Comparison of ENCODE assay signal across 23 cellular contexts in the genomic region with DNA sequence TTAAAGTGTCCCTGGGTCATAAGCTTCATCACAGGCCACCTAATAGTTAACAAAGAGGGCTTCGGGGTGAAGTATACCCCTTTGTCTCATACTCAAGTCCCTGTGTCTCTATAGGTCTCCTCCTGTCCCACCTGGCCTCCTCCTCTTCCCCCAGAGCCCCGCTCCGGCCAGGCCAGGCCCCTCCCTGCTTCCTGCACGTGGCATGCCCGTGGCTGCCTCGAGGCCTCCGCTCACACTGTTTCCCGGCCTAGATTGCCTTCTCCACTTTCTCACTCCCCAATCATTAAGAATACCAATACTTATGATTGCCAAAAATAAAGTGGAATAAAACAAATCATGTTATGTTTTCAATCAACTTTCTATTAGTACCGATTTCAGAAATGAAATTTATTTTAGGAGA. TPM values are rescaled to one million over a fixed set of nuclear protein-coding genes. Genes with fewer than 3 reads are reported as not detected.
DNase-seq lines count a peak whose midpoint lies in the region; ATAC-seq, FAIRE-seq and TF ChIP-seq lines count a peak whose summit lies in the region.
"Had no signal": no experiment of that assay in that cellular context is flagged by ENCODE, and none has a peak within 500 bp of the region (broad histone marks: within the 10 kb centered on the region; RNA-seq: fewer than 3 reads in every experiment).

No MANE protein-coding gene starts in this region.

- BruUV-seq in K562 (replicated peaks; lab: Mats Ljungman, UMichigan), result no TSS peak

- POLR2A ChIA-PET in K562 (lab: Yijun Ruan, JAX), result interaction anchor here (0.9 kb wide), 1 partner anchor 10 kb away, joined by 3 read pairs; no protein-coding TSS in a partner anchor
- POLR2A ChIA-PET in H1 (lab: Charles Lee; ENCODE audit: partially characterized antibody), result no interaction called here

- H3K27me3 Mint-ChIP-seq in activated naive CD8-positive, alpha-beta T cell treated with anti-CD3 and anti-CD28 coated beads for 36 hours, result no peaks in the 10 kb centered on the region

- no peak overlapping the region for H3K4ac ChIP-seq in H1 (replicated peaks; ENCODE audit: insufficient read length, low read depth, low read length)

- no peak overlapping the region for H3K9ac ChIP-seq in K562 (ENCODE audit: insufficient read depth in 1 of 2, low read depth in 2 of 2, low read length in 2 of 2)
- H3K9ac ChIP-seq in H1 (replicated peaks in 1 of 4; ENCODE audit: extremely low read depth in 1 of 4, low read depth in 3 of 4, low read length in 3 of 4), result no peak overlapping the region

- WGBS in K562 (ENCODE audit: insufficient coverage, low coverage, missing lambda C conversion rate), result 14% methylated on average over 9 of the region's 9 CpGs
- WGBS in H1 (ENCODE audit: extremely low coverage in 1 of 2, insufficient coverage in 1 of 2, insufficient read length in 1 of 2, insufficient replicate concordance in 2 of 2, low coverage in 1 of 2, low lambda C conversion rate in 2 of 2, missing lambda C conversion rate in 1 of 2), 2 experiments, result 98% methylated on average over 9 of the region's 9 CpGs; no CpG with 5 or more reads in 1 of the 2 experiments
- WGBS in sigmoid colon, 2 donors, result 92 to 94% methylated on average over 9 of the region's 9 CpGs

- CTCF ChIA-PET in K562 (lab: Yijun Ruan, JAX; ENCODE audit: low intra/inter-chr PET ratio), result no interaction called here
- CTCF ChIA-PET in H1 (lab: Charles Lee; ENCODE audit: partially characterized antibody), result interaction anchor here (0.9 to 2.7 kb wide), 3 partner anchors 11 to 105 kb away, joined by 3 to 16 read pairs (median 3); no protein-coding TSS in a partner anchor

- DNase-seq in K562 (ENCODE audit: extremely low read depth in 1 of 4, low spot score in 3 of 4), result no peak
- DNase-seq in H1 (ENCODE audit: low read depth in 1 of 2, low spot score in 2 of 2), result no peak
- DNase-seq in sigmoid colon, result peak; percentile 17
- DNase-seq in activated naive CD8-positive, alpha-beta T cell treated with anti-CD3 and anti-CD28 coated beads for 36 hours, result no peak
- no peak for DNase-seq in NCI-H2029 (lab: John Stamatoyannopoulos, UW)
- DNase-seq: C1 segment of cervical spinal cord; Calu3; CD4-positive, alpha-beta memory T cell; COR-L47; DMS53; DMS79 treated with DMSO at 0.1 percent for 48 hours; GF-D8; HFFc6 had no signal

- ATAC-seq in K562, result no peak
- ATAC-seq: GM23338 had no signal

- peaks cover 17% of the 10 kb centered on the region for H3K4me1 Mint-ChIP-seq in activated naive CD8-positive, alpha-beta T cell treated with anti-CD3 and anti-CD28 coated beads for 36 hours

- H2BK120ac ChIP-seq in H1 (replicated peaks; ENCODE audit: low read depth, low read length), result no peak overlapping the region

- H3K36me3 ChIP-seq in K562 (ENCODE audit: control insufficient read depth, insufficient read depth, low read length) (no peaks in the 10 kb centered on the region), H1 (ENCODE audit: control insufficient read depth in 2 of 4, insufficient read depth in 4 of 4, low read length in 3 of 4) (no peaks in the 10 kb centered on the region), sigmoid colon (peaks cover 0 to 48% (median 0%) of the 10 kb centered on the region in 4 donors)
- H3K36me3 ChIP-seq: HAP-1 had no signal

- no peak overlapping the region for H3K14ac ChIP-seq in H1 (ENCODE audit: insufficient read length)

- no peaks in the 10 kb centered on the region for H3K79me2 ChIP-seq in K562 (ENCODE audit: control insufficient read depth, insufficient read depth, low read length)
- no peaks in the 10 kb centered on the region for H3K79me2 ChIP-seq in H1 (ENCODE audit: control insufficient read depth in 1 of 2, insufficient read depth in 2 of 2, low read length in 2 of 2)

- intact Hi-C loops in K562 (cut with micrococcal nuclease) (no loop called here), sigmoid colon (cut with DNase I) (no loop called here)

- H2BK5ac ChIP-seq in H1 (ENCODE audit: low read depth, low read length), result no peak overlapping the region

- TF ChIP-seq CTCF in K562 (IDR thresholded peaks at IDR 0.05 in 2 of 3, conservative IDR thresholded peaks at IDR 0.05 in 1 of 3; ENCODE audit: insufficient read depth in 2 of 3, low read depth in 1 of 3, low read length in 3 of 3) (no peak), H1 (IDR thresholded peaks at IDR 0.05; ENCODE audit: control extremely low read depth in 1 of 3, insufficient read depth in 1 of 3, low read depth in 1 of 3, low read length in 3 of 3) (no peak), sigmoid colon (IDR thresholded peaks at IDR 0.05) (no peak)

- H2AFZ ChIP-seq in K562 (ENCODE audit: low read depth, low read length), result no peak overlapping the region
- no peak overlapping the region for H2AFZ ChIP-seq in H1 (ENCODE audit: low read length)
- H2AFZ ChIP-seq: GM23338 had no signal

- TF ChIP-seq RAD21 in K562 (CRISPR knock-in tag; conservative IDR thresholded peaks at IDR 0.05 in 1 of 2, IDR thresholded peaks at IDR 0.05 in 1 of 2) (no peak), H1 (IDR thresholded peaks at IDR 0.05 in 1 of 2, conservative IDR thresholded peaks at IDR 0.05 in 1 of 2; ENCODE audit: low read depth in 2 of 2, low read length in 2 of 2) (no peak)

- H3K23ac ChIP-seq in H1 (ENCODE audit: insufficient read length), result no peak overlapping the region

- H3K9me3 ChIP-seq in K562 (replicated peaks; ENCODE audit: control insufficient read depth, insufficient read depth, low read depth, low read length), result no peaks in the 10 kb centered on the region
- no peaks in the 10 kb centered on the region for H3K9me3 ChIP-seq in H1 (ENCODE audit: insufficient read depth in 2 of 2, low read depth in 1 of 2, low read length in 1 of 2)
- no peaks in the 10 kb centered on the region for H3K9me3 ChIP-seq in sigmoid colon
- H3K9me3 ChIP-seq: HAP-1 had no signal

- no peak overlapping the region for H2BK15ac ChIP-seq in H1 (ENCODE audit: low read length)

- H3K56ac ChIP-seq in H1 (replicated peaks; ENCODE audit: insufficient read length, low read depth, low read length), result no peak overlapping the region

- H3K27me3 ChIP-seq in K562 (ENCODE audit: control insufficient read depth in 2 of 2, insufficient read depth in 2 of 2, low read length in 2 of 2) (peaks cover 10 to 28% of the 10 kb centered on the region in 2 experiments; a peak in 4 of 5 replicates), H1 (replicated peaks in 1 of 4; ENCODE audit: control insufficient read depth in 3 of 4, extremely low read depth in 1 of 4, insufficient read depth in 3 of 4, low read length in 3 of 4) (no peaks in the 10 kb centered on the region), sigmoid colon (no peaks in the 10 kb centered on the region)

- H4K91ac ChIP-seq in H1 (replicated peaks; ENCODE audit: insufficient read length, low read length), result no peak overlapping the region

- H3K27ac ChIP-seq in K562 (ENCODE audit: extremely low read depth, low read depth, low read length) (no peak overlapping the region), H1 (ENCODE audit: low read depth, low read length) (no peak overlapping the region), sigmoid colon (no peak overlapping the region)

- H4K5ac ChIP-seq in H1 (ENCODE audit: insufficient read length, low read depth, low read length), result no peak overlapping the region

- no peak overlapping the region for H2BK12ac ChIP-seq in H1 (ENCODE audit: low read depth, low read length)

- TF ChIP-seq EP300 in K562 (IDR thresholded peaks at IDR 0.05; ENCODE audit: low read length) (no peak), H1 (IDR thresholded peaks at IDR 0.05; ENCODE audit: borderline replicate concordance in 1 of 2, low read depth in 2 of 2, low read length in 2 of 2) (no peak), sigmoid colon (IDR thresholded peaks at IDR 0.05) (no peak)

- no peak overlapping the region for H3K18ac ChIP-seq in H1 (ENCODE audit: extremely low read depth, low read length)

- no peaks in the 10 kb centered on the region for H3K9me3 Mint-ChIP-seq in activated naive CD8-positive, alpha-beta T cell treated with anti-CD3 and anti-CD28 coated beads for 36 hours
- H3K9me3 Mint-ChIP-seq: GM23338, HFFc6 had no signal

- H3K4me1 ChIP-seq in K562 (replicated peaks in 1 of 2; ENCODE audit: control insufficient read depth in 2 of 2, insufficient read depth in 2 of 2, low read length in 2 of 2) (peaks cover 3 to 8% of the 10 kb centered on the region in 2 experiments; a peak in 2 of 5 replicates), H1 (replicated peaks in 1 of 4; ENCODE audit: control insufficient read depth in 3 of 4, insufficient read depth in 4 of 4, low read length in 3 of 4) (peaks cover 1 to 6% (median 4%) of the 10 kb centered on the region in 4 experiments; a peak in 6 of 7 replicates), sigmoid colon (no peaks in the 10 kb centered on the region)
- H3K4me1 ChIP-seq: HAP-1 had no signal

- no peaks in the 10 kb centered on the region for H3K79me1 ChIP-seq in H1 (ENCODE audit: low read depth, low read length)

- no peak overlapping the region for H4K8ac ChIP-seq in H1 (ENCODE audit: extremely low read depth, insufficient read depth, low read length)

- no peak overlapping the region for H3K27ac Mint-ChIP-seq in activated naive CD8-positive, alpha-beta T cell treated with anti-CD3 and anti-CD28 coated beads for 36 hours
- H3K27ac Mint-ChIP-seq: CD4-positive, alpha-beta memory T cell; GM23338; HFFc6 had no signal

- no peak overlapping the region for H3K4me3 Mint-ChIP-seq in activated naive CD8-positive, alpha-beta T cell treated with anti-CD3 and anti-CD28 coated beads for 36 hours
- H3K4me3 Mint-ChIP-seq: CD4-positive, alpha-beta memory T cell; GM23338; HFFc6 had no signal

- H3K36me3 Mint-ChIP-seq in activated naive CD8-positive, alpha-beta T cell treated with anti-CD3 and anti-CD28 coated beads for 36 hours, result no peaks in the 10 kb centered on the region
- H3K36me3 Mint-ChIP-seq: CD4-positive, alpha-beta memory T cell had no signal

- in situ Hi-C loops in K562 (cut with MboI), result no loop called here

- H2BK20ac ChIP-seq in H1 (ENCODE audit: low read length), result no peak overlapping the region

- H3K9me1 ChIP-seq in K562 (ENCODE audit: control insufficient read depth, insufficient read depth, low read length), result no peaks in the 10 kb centered on the region

- no peaks in the 10 kb centered on the region for H3K23me2 ChIP-seq in H1 (ENCODE audit: low read depth, low read length)

- no peak overlapping the region for H2AK5ac ChIP-seq in H1 (ENCODE audit: low read depth, low read length)

- H3K4me3 ChIP-seq in K562 (no peak overlapping the region), H1 (ENCODE audit: extremely low read depth in 1 of 4, insufficient read depth in 2 of 4, low read depth in 3 of 4, low read length in 4 of 4) (no peak overlapping the region), sigmoid colon (no peak overlapping the region)
- H3K4me3 ChIP-seq: GM23338, HAP-1 had no signal

- TF ChIP-seq POLR2A in K562 (conservative IDR thresholded peaks at IDR 0.05) (no peak), H1 (IDR thresholded peaks at IDR 0.05; ENCODE audit: control extremely low read depth in 1 of 2, low read depth in 2 of 2, low read length in 2 of 2) (no peak), sigmoid colon (IDR thresholded peaks at IDR 0.05) (no peak)

- H4K20me1 ChIP-seq in K562 (replicated peaks; ENCODE audit: control insufficient read depth, insufficient read depth, low read length) (no peaks in the 10 kb centered on the region), H1 (replicated peaks in 1 of 2; ENCODE audit: control insufficient read depth in 1 of 2, insufficient read depth in 2 of 2, low read length in 2 of 2) (no peaks in the 10 kb centered on the region)

- FAIRE-seq in K562 (lab: Jason Lieb, UNC) (no peak), H1 (lab: Jason Lieb, UNC) (no peak)
- FAIRE-seq: GM12891, GM18507, H54 had no signal

- H3K4me2 ChIP-seq in K562 (ENCODE audit: insufficient read depth, low read length) (no peak overlapping the region), H1 (ENCODE audit: insufficient read depth in 1 of 2, low read depth in 2 of 2, low read length in 2 of 2) (no peak overlapping the region)
- H3K4me2 ChIP-seq: GM23338 had no signal

RNA-seq across cellular contexts. Expression of gene SMYD1, which starts 18.8 kb away (rescaled TPM):
- not detected in 2 replicates for total RNA-seq in K562 (2011; cell fraction: chromatin; rRNA removed; ENCODE audit: low replicate concordance)
- total RNA-seq in K562 (2011; cell fraction: nucleolus; rRNA removed), result not detected in 2 replicates
- not detected in 2 replicates for total RNA-seq in K562 (2011; cell fraction: nucleoplasm; rRNA removed)
- total RNA-seq in K562 (2014; rRNA removed), result not detected in 2 replicates
- total RNA-seq in K562 (2014; rRNA removed; fragmentation: Illumina TruSeq; extraction: Trizol), result not detected in 2 replicates
- total RNA-seq in K562 (2015; rRNA removed; fragmentation: Illumina TruSeq; extraction: Trizol), result not detected in 2 replicates
- total RNA-seq in K562 (2021), result not detected in 2 replicates
- not detected in 2 replicates for polyA plus RNA-seq in K562 (2011; rRNA removed)
- polyA plus RNA-seq in K562 (2011; cell fraction: cytosol; rRNA removed), result not detected in 2 replicates
- polyA plus RNA-seq in K562 (2011; cell fraction: nucleus; rRNA removed), result not detected in 2 replicates
- polyA plus RNA-seq in K562 (2012), result not detected in 2 replicates
- polyA plus RNA-seq in K562 (2014; fragmentation: Illumina TruSeq; extraction: Trizol), result not detected in 2 replicates
- not detected for polyA plus RNA-seq in K562 (2014; fragmentation: Nextera tagmentation; extraction: Ambion mirVana)
- polyA plus RNA-seq in K562 (2014; rRNA removed), result not detected in 2 replicates
- polyA minus RNA-seq in K562 (2011; rRNA and poly(A)+ RNA removed), result not detected in 2 replicates
- polyA minus RNA-seq in K562 (2011; cell fraction: cytosol; rRNA and poly(A)+ RNA removed), result not detected in 2 replicates
- polyA minus RNA-seq in K562 (2011; cell fraction: nucleus; rRNA and poly(A)+ RNA removed), result not detected in 2 replicates
- not detected in 2 replicates for total RNA-seq in H1 (2021; fragmentation: NEBNext Ultra II Directional; extraction: Animal tissue kit (Norgen Biotek cat#: 25700))
- polyA plus RNA-seq in H1 (2011; rRNA removed), result 0.05 and 0.06 TPM in 2 replicates
- polyA plus RNA-seq in H1 (2011; cell fraction: cytosol; rRNA removed), result 0.01 TPM
- not detected for polyA plus RNA-seq in H1 (2011; cell fraction: nucleus; rRNA removed)
- 0.09 TPM in 1 of 4 replicates, not detected in the others for polyA plus RNA-seq in H1 (2012, experiment 1 of 2)
- polyA plus RNA-seq in H1 (2012, experiment 2 of 2), result not detected
- polyA plus RNA-seq in H1 (2013, experiment 1 of 2), result 0.12 TPM
- polyA plus RNA-seq in H1 (2013, experiment 2 of 2), result not detected
- 0.10 TPM in 1 of 2 replicates, not detected in the other for polyA minus RNA-seq in H1 (2011; rRNA and poly(A)+ RNA removed)
- not detected for polyA minus RNA-seq in H1 (2011; cell fraction: cytosol; rRNA and poly(A)+ RNA removed)
- polyA minus RNA-seq in H1 (2011; cell fraction: nucleus; rRNA and poly(A)+ RNA removed), result not detected
- total RNA-seq in sigmoid colon, result 10 to 100 TPM in 3 of 4 donors, 1 to 10 TPM in 1; 8.6 to 45.7 (median 32.8) TPM
- polyA plus RNA-seq in sigmoid colon, result 1 to 10 TPM in 1 of 3 donors, under 1 TPM in 1, not detected in 1; under 0.01 to 1.1 TPM
- not detected for total RNA-seq in activated naive CD8-positive, alpha-beta T cell treated with anti-CD3 and anti-CD28 coated beads for 36 hours
- total RNA-seq: A172; A673; Calu3; CD4-positive, alpha-beta memory T cell; Daoy; G401; HFFc6 had no signal
- polyA plus RNA-seq: BJ; CD4-positive, alpha-beta memory T cell; GM23338 had no signal

RNA-seq across cellular contexts. Expression of gene KRCC1, which starts 30.8 kb away (rescaled TPM):
- total RNA-seq in K562 (2011; cell fraction: chromatin; rRNA removed; ENCODE audit: low replicate concordance), result 0.21 and 1.1 TPM in 2 replicates
- total RNA-seq in K562 (2011; cell fraction: nucleolus; rRNA removed), result 0.67 TPM in 1 of 2 replicates, not detected in the other
- 0.29 and 0.46 TPM in 2 replicates for total RNA-seq in K562 (2011; cell fraction: nucleoplasm; rRNA removed)
- 2.0 and 2.2 TPM in 2 replicates for total RNA-seq in K562 (2014; rRNA removed)
- 4.3 and 4.7 TPM in 2 replicates for total RNA-seq in K562 (2014; rRNA removed; fragmentation: Illumina TruSeq; extraction: Trizol)
- 4.0 and 5.3 TPM in 2 replicates for total RNA-seq in K562 (2015; rRNA removed; fragmentation: Illumina TruSeq; extraction: Trizol)
- 1.9 and 2.0 TPM in 2 replicates for total RNA-seq in K562 (2021)
- 4.6 and 6.0 TPM in 2 replicates for polyA plus RNA-seq in K562 (2011; rRNA removed)
- 0.98 and 1.6 TPM in 2 replicates for polyA plus RNA-seq in K562 (2011; cell fraction: cytosol; rRNA removed)
- polyA plus RNA-seq in K562 (2011; cell fraction: nucleus; rRNA removed), result 1.3 and 1.7 TPM in 2 replicates
- 3.5 and 5.6 TPM in 2 replicates for polyA plus RNA-seq in K562 (2012)
- 3.1 and 4.7 TPM in 2 replicates for polyA plus RNA-seq in K562 (2014; fragmentation: Illumina TruSeq; extraction: Trizol)
- polyA plus RNA-seq in K562 (2014; fragmentation: Nextera tagmentation; extraction: Ambion mirVana), result 1 to 10 TPM; 2.1 TPM
- polyA plus RNA-seq in K562 (2014; rRNA removed), result 2.2 and 3.3 TPM in 2 replicates
- 2.2 and 2.7 TPM in 2 replicates for polyA minus RNA-seq in K562 (2011; rRNA and poly(A)+ RNA removed)
- polyA minus RNA-seq in K562 (2011; cell fraction: cytosol; rRNA and poly(A)+ RNA removed), result 0.95 and 1.3 TPM in 2 replicates
- polyA minus RNA-seq in K562 (2011; cell fraction: nucleus; rRNA and poly(A)+ RNA removed), result 0.54 and 0.89 TPM in 2 replicates
- total RNA-seq in H1 (2021; fragmentation: NEBNext Ultra II Directional; extraction: Animal tissue kit (Norgen Biotek cat#: 25700)), result 7.7 and 8.5 TPM in 2 replicates
- 2.1 and 5.1 TPM in 2 replicates for polyA plus RNA-seq in H1 (2011; rRNA removed)
- polyA plus RNA-seq in H1 (2011; cell fraction: cytosol; rRNA removed), result 7.4 TPM
- 2.0 TPM for polyA plus RNA-seq in H1 (2011; cell fraction: nucleus; rRNA removed)
- polyA plus RNA-seq in H1 (2012, experiment 1 of 2), result 4.8 to 8.9 TPM (median 5.4 TPM) in 4 replicates
- polyA plus RNA-seq in H1 (2012, experiment 2 of 2), result 1.7 TPM
- polyA plus RNA-seq in H1 (2013, experiment 1 of 2), result 10.3 TPM
- polyA plus RNA-seq in H1 (2013, experiment 2 of 2), result 10.8 TPM
- polyA minus RNA-seq in H1 (2011; rRNA and poly(A)+ RNA removed), result 2.2 and 2.9 TPM in 2 replicates
- 2.7 TPM for polyA minus RNA-seq in H1 (2011; cell fraction: cytosol; rRNA and poly(A)+ RNA removed)
- polyA minus RNA-seq in H1 (2011; cell fraction: nucleus; rRNA and poly(A)+ RNA removed), result 4.7 TPM
- 10 to 100 TPM; 27.7 to 48.2 (median 38.4) TPM for total RNA-seq in sigmoid colon
- polyA plus RNA-seq in sigmoid colon, result 100 to 1,000 TPM in 1 of 3 donors, 10 to 100 TPM in 2; 42.1 to 129 (median 79.9) TPM
- 10 to 100 TPM; 10.6 to 11.9 TPM for total RNA-seq in activated naive CD8-positive, alpha-beta T cell treated with anti-CD3 and anti-CD28 coated beads for 36 hours

RNA-seq across cellular contexts. Expression of gene FABP1, which starts 41.5 kb away (rescaled TPM):
- total RNA-seq in K562 (2011; cell fraction: chromatin; rRNA removed; ENCODE audit: low replicate concordance), result not detected in 2 replicates
- total RNA-seq in K562 (2011; cell fraction: nucleolus; rRNA removed), result not detected in 2 replicates
- total RNA-seq in K562 (2011; cell fraction: nucleoplasm; rRNA removed), result not detected in 2 replicates
- total RNA-seq in K562 (2014; rRNA removed) (not detected in 2 replicates), K562 (2014; rRNA removed; fragmentation: Illumina TruSeq; extraction: Trizol) (not detected in 2 replicates), K562 (2015; rRNA removed; fragmentation: Illumina TruSeq; extraction: Trizol) (not detected in 2 replicates), K562 (2021) (0.64 and 0.98 TPM in 2 replicates), sigmoid colon (1 to 10 TPM in 1 of 4 donors, not detected in 3; 5.4 TPM)
- polyA plus RNA-seq in K562 (2011; rRNA removed) (not detected in 2 replicates), K562 (2014; fragmentation: Illumina TruSeq; extraction: Trizol) (not detected in 2 replicates), K562 (2014; fragmentation: Nextera tagmentation; extraction: Ambion mirVana) (not detected), K562 (2014; rRNA removed) (not detected in 2 replicates), H1 (2011; rRNA removed) (0.09 TPM in 1 of 2 replicates, not detected in the other), sigmoid colon (over 10,000 TPM in 1 of 3 donors, 1,000 to 10,000 TPM in 2; 7,344 to 26,931 (median 8,536) TPM)
- polyA plus RNA-seq in K562 (2011; cell fraction: cytosol; rRNA removed), result not detected in 2 replicates
- not detected in 2 replicates for polyA plus RNA-seq in K562 (2011; cell fraction: nucleus; rRNA removed)
- not detected in 2 replicates for polyA plus RNA-seq in K562 (2012)
- polyA minus RNA-seq in K562 (2011; rRNA and poly(A)+ RNA removed), result not detected in 2 replicates
- polyA minus RNA-seq in K562 (2011; cell fraction: cytosol; rRNA and poly(A)+ RNA removed), result not detected in 2 replicates
- polyA minus RNA-seq in K562 (2011; cell fraction: nucleus; rRNA and poly(A)+ RNA removed), result not detected in 2 replicates
- total RNA-seq in H1 (2021; fragmentation: NEBNext Ultra II Directional; extraction: Animal tissue kit (Norgen Biotek cat#: 25700)), result not detected in 2 replicates
- polyA plus RNA-seq in H1 (2011; cell fraction: cytosol; rRNA removed), result 0.37 TPM
- polyA plus RNA-seq in H1 (2011; cell fraction: nucleus; rRNA removed), result 0.13 TPM
- polyA plus RNA-seq in H1 (2012, experiment 1 of 2), result not detected in 4 replicates
- polyA plus RNA-seq in H1 (2012, experiment 2 of 2), result not detected
- polyA plus RNA-seq in H1 (2013, experiment 1 of 2), result not detected
- polyA plus RNA-seq in H1 (2013, experiment 2 of 2), result not detected
- not detected in 2 replicates for polyA minus RNA-seq in H1 (2011; rRNA and poly(A)+ RNA removed)
- not detected for polyA minus RNA-seq in H1 (2011; cell fraction: cytosol; rRNA and poly(A)+ RNA removed)
- not detected for polyA minus RNA-seq in H1 (2011; cell fraction: nucleus; rRNA and poly(A)+ RNA removed)
- not detected for total RNA-seq in activated naive CD8-positive, alpha-beta T cell treated with anti-CD3 and anti-CD28 coated beads for 36 hours
- total RNA-seq: A172; A673; Calu3; CD4-positive, alpha-beta memory T cell; Daoy; G401; GM23338; HFFc6 had no signal
- polyA plus RNA-seq: BJ; CD4-positive, alpha-beta memory T cell; GM23338 had no signal

Comparison
In these comparisons a context has a peak if more than half of its experiments do, and no peak if none do; other contexts are left out.
1. Of the 49 proteins assayed by ChIP-seq in both K562 and H1: peak only in K562: none; only in H1: MAX; in both: none; in neither: 48.